Comparison of ENCODE assay signal across 1 cellular context in genomic region chr12:57893460-57894353, GRCh38.
A peak's percentile ranks its signal among the peaks of the same experiment; 100 is the strongest.
TF ChIP-seq lines count a peak whose summit lies in the region.

No MANE protein-coding gene starts in this region.

TF ChIP-seq in IMR-90, 13 proteins besides CTCF, POLR2A, EP300 and RAD21:
- TF ChIP-seq BHLHE40 (IDR thresholded peaks at IDR 0.05; ENCODE audit: low read depth, low read length), result 0 out of 2 replicates have a peak, but pooled peaks have one; percentile 30
- TF ChIP-seq RCOR1 (IDR thresholded peaks at IDR 0.05; ENCODE audit: insufficient replicate concordance, low read length), result peak; percentile 37
- TF ChIP-seq MAZ (IDR thresholded peaks at IDR 0.05; ENCODE audit: borderline replicate concordance, low read depth, low read length), result peak; percentile 72
- peak; percentile 28; the same call in 1 of the 2 replicates for TF ChIP-seq SMC3 (IDR thresholded peaks at IDR 0.05; ENCODE audit: low read depth, low read length)
- TF ChIP-seq ELK1 (IDR thresholded peaks at IDR 0.05; ENCODE audit: borderline replicate concordance, low read depth, low read length), result no peak
- TF ChIP-seq CEBPB (IDR thresholded peaks at IDR 0.05; ENCODE audit: low read depth, low read length), result peak; percentile 81
TF ChIP-seq in IMR-90: peak in this region for 5.
